23 cellular contexts compared by ENCODE assay signal in the genomic region with DNA sequence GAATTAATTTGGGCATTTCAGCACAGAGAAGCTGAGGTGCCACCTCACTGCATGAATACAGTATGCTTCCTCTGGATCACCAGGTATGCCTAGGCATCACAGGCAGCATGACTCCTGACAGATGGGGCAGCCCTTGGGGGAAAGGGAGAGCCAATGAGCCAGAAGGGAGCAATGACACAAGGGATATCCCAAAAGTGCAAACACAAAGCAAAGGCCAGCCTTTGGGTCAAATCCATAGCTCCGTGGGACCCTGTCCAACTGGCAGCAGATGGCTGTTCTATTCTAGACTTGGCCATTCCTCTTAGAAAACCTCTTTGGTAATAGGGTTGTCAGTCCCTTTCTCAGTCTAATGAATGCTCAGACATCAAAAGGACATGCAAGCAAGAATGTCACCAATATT.
DNase-seq lines count a peak whose midpoint lies in the region; ATAC-seq and TF ChIP-seq lines count a peak whose summit lies in the region.
"Had no signal": no experiment of that assay in that cellular context is flagged by ENCODE, and none has a peak within 500 bp of the region (broad histone marks: within the 10 kb centered on the region; RNA-seq: fewer than 3 reads in every experiment).

No MANE protein-coding gene starts in this region.

- CTCF ChIA-PET in HEK293 (lab: Yijun Ruan, JAX) = no interaction called here

- no peaks in the 10 kb centered on the region for H3F3A ChIP-seq in neural progenitor cell (ENCODE audit: low read depth)

- 15 to 30% (median 15%) methylated on average over 1 of the region's 1 CpG for WGBS in psoas muscle, 3 donors

- peaks cover 9% of the 10 kb centered on the region for H3K4me1 ChIP-seq in left ventricle myocardium inferior
- H3K4me1 ChIP-seq in HEK293 (ENCODE audit: control insufficient read depth, insufficient read depth, low read length) = no peaks in the 10 kb centered on the region
- peaks cover 10% of the 10 kb centered on the region for H3K4me1 ChIP-seq in psoas muscle
- no peaks in the 10 kb centered on the region for H3K4me1 ChIP-seq in neural progenitor cell
- H3K4me1 ChIP-seq: BLaER1 treated with 17β-estradiol and CSF1 and Interleukin-3, amounts not matched to agents 10 nM and 100 nM; HAP-1 had no signal

- ATAC-seq in psoas muscle (peak; percentile 28 to 85 (median 75)), HG02973 (IDR thresholded peaks at IDR 0.05; ENCODE audit: unreplicated experiment) (no peak)

- H3K9ac ChIP-seq in neural progenitor cell = no peak overlapping the region
- H3K9ac ChIP-seq: BLaER1 treated with 17β-estradiol and CSF1 and Interleukin-3, amounts not matched to agents 10 nM and 100 nM had no signal

- peaks cover 16% of the 10 kb centered on the region for H3K9me3 ChIP-seq in left ventricle myocardium inferior (replicated peaks)
- no peaks in the 10 kb centered on the region for H3K9me3 ChIP-seq in HEK293 (ENCODE audit: control insufficient read depth, insufficient read depth, low read depth, low read length)
- no peaks in the 10 kb centered on the region for H3K9me3 ChIP-seq in psoas muscle
- no peaks in the 10 kb centered on the region for H3K9me3 ChIP-seq in neural progenitor cell (ENCODE audit: low read depth)
- H3K9me3 ChIP-seq: HAP-1, MG63 had no signal

- DNase-seq in left ventricle myocardium inferior = peak; percentile 23
- no peak for DNase-seq in cardiac septum (ENCODE audit: low spot score)
- DNase-seq in cerebellar nuclear complex (lab: John Stamatoyannopoulos, UW) = peak; percentile 78 to 89
- DNase-seq in psoas muscle = peak in 1 of 2 donors; percentile 59
- DNase-seq in neural progenitor cell (ENCODE audit: low spot score) = no peak
- no peak for DNase-seq in NCI-H187 treated with DMSO at 0.1 percent for 48 hours (lab: John Stamatoyannopoulos, UW)
- DNase-seq: AML-193; CD4-positive, alpha-beta T cell; DMS79 treated with DMSO at 0.1 percent for 48 hours; GOT3; IMR-90; KG1; MG63; NCI-H1105 treated with DMSO at 0.1 percent for 48 hours; NCI-H146; NCI-H2081 treated with DMSO at 0.1 percent for 48 hours; NCI-H526; PC-9; SHP77 had no signal

- no peaks in the 10 kb centered on the region for H3K27me3 ChIP-seq in left ventricle myocardium inferior (ENCODE audit: low read depth)
- no peaks in the 10 kb centered on the region for H3K27me3 ChIP-seq in psoas muscle (ENCODE audit: insufficient read depth in 3 of 3, low read length in 2 of 3)
- H3K27me3 ChIP-seq in neural progenitor cell = no peaks in the 10 kb centered on the region
- H3K27me3 ChIP-seq: BLaER1 treated with 17β-estradiol and CSF1 and Interleukin-3, amounts not matched to agents 10 nM and 100 nM; MG63 had no signal

- peaks cover 5% of the 10 kb centered on the region for H3K36me3 Mint-ChIP-seq in neural progenitor cell

- H3K4me3 ChIP-seq in left ventricle myocardium inferior = no peak overlapping the region
- H3K4me3 ChIP-seq in HEK293 (ENCODE audit: low read depth, low read length) = no peak overlapping the region
- H3K4me3 ChIP-seq in psoas muscle = no peak overlapping the region
- no peak overlapping the region for H3K4me3 ChIP-seq in neural progenitor cell
- H3K4me3 ChIP-seq: BLaER1 treated with 17β-estradiol and CSF1 and Interleukin-3, amounts not matched to agents 10 nM and 100 nM; HAP-1; MG63; PC-9 had no signal

- peaks cover under 1% of the 10 kb centered on the region for H3K4me1 Mint-ChIP-seq in neural progenitor cell

- H3K9me3 Mint-ChIP-seq in neural progenitor cell = peaks cover 8% of the 10 kb centered on the region

- no peak overlapping the region for H2AFZ ChIP-seq in neural progenitor cell (replicated peaks)
- H2AFZ ChIP-seq: PC-9 had no signal

- H3K36me3 ChIP-seq in left ventricle myocardium inferior = peaks cover 9% of the 10 kb centered on the region
- H3K36me3 ChIP-seq in HEK293 (ENCODE audit: control insufficient read depth in 2 of 2, insufficient read depth in 1 of 2, low read length in 2 of 2) = peaks cover 0 to 7% of the 10 kb centered on the region in 2 experiments; a peak in 1 of 3 replicates
- H3K36me3 ChIP-seq in psoas muscle (ENCODE audit: insufficient read depth in 1 of 2, low read depth in 1 of 2) = no peaks in the 10 kb centered on the region
- H3K36me3 ChIP-seq in neural progenitor cell = peaks cover 15% of the 10 kb centered on the region
- H3K36me3 ChIP-seq: MG63 had no signal

- H3K4me2 ChIP-seq in neural progenitor cell = no peak overlapping the region
- H3K4me2 ChIP-seq: BLaER1 treated with 17β-estradiol and CSF1 and Interleukin-3, amounts not matched to agents 10 nM and 100 nM; PC-9 had no signal

- H3K4me3 Mint-ChIP-seq in neural progenitor cell = no peak overlapping the region
- H3K4me3 Mint-ChIP-seq: CD4-positive, alpha-beta T cell had no signal

- intact Hi-C loops in left ventricle myocardium inferior (cut with micrococcal nuclease) (no loop called here), cardiac septum (cut with DNase I) (no loop called here), psoas muscle (cut with DNase I) (no loop called here)

- H3K27ac ChIP-seq in left ventricle myocardium inferior (replicated peaks) (no peak overlapping the region), HEK293 (ENCODE audit: extremely low read depth, low read depth, low read length) (no peak overlapping the region), psoas muscle (no peak overlapping the region), neural progenitor cell (no peak overlapping the region)
- H3K27ac ChIP-seq: BLaER1 treated with 17β-estradiol and CSF1 and Interleukin-3, amounts not matched to agents 10 nM and 100 nM; PC-9 had no signal

- H3K79me2 ChIP-seq in neural progenitor cell (ENCODE audit: low read depth) = no peaks in the 10 kb centered on the region

- TF ChIP-seq CTCF in left ventricle myocardium inferior (IDR thresholded peaks at IDR 0.05; ENCODE audit: borderline replicate concordance) (no peak), HEK293 (tag by site-specific recombination; IDR thresholded peaks at IDR 0.05) (no peak), psoas muscle (IDR thresholded peaks at IDR 0.05) (no peak), neural progenitor cell (IDR thresholded peaks at IDR 0.05) (no peak)

- no peak overlapping the region for H3K27ac Mint-ChIP-seq in neural progenitor cell
- H3K27ac Mint-ChIP-seq: CD4-positive, alpha-beta T cell had no signal

- POLR2A ChIA-PET in HEK293 (lab: Yijun Ruan, JAX) = no interaction called here

- H4K20me1 ChIP-seq in neural progenitor cell (ENCODE audit: low read depth) = no peaks in the 10 kb centered on the region
- H4K20me1 ChIP-seq: BLaER1 treated with 17β-estradiol and CSF1 and Interleukin-3, amounts not matched to agents 10 nM and 100 nM had no signal

- no peaks in the 10 kb centered on the region for H3K27me3 Mint-ChIP-seq in neural progenitor cell (ENCODE audit: insufficient read depth, low read depth)
- H3K27me3 Mint-ChIP-seq: CD4-positive, alpha-beta T cell had no signal

TF ChIP-seq in HEK293, 187 proteins besides CTCF, POLR2A, EP300 and RAD21:
- TF ChIP-seq SCRT2 (tag by site-specific recombination; IDR thresholded peaks at IDR 0.05) (0 out of 2 replicates have a peak, but pooled peaks have one; percentile 4), ZNF544 (tag by site-specific recombination; IDR thresholded peaks at IDR 0.05) (no peak), ZBTB1 (tag by site-specific recombination; IDR thresholded peaks at IDR 0.05) (no peak)

Comparison
In these comparisons a context has a peak if more than half of its experiments do, and no peak if none do; other contexts are left out.
1. DNase-seq: peak in left ventricle myocardium inferior (single experiment) and cerebellar nuclear complex (2 of 2); none in cardiac septum (single experiment), neural progenitor cell (single experiment) and NCI-H187 treated with DMSO at 0.1 percent for 48 hours (single experiment).